9 cellular contexts compared by ENCODE assay signal in the genomic region with DNA sequence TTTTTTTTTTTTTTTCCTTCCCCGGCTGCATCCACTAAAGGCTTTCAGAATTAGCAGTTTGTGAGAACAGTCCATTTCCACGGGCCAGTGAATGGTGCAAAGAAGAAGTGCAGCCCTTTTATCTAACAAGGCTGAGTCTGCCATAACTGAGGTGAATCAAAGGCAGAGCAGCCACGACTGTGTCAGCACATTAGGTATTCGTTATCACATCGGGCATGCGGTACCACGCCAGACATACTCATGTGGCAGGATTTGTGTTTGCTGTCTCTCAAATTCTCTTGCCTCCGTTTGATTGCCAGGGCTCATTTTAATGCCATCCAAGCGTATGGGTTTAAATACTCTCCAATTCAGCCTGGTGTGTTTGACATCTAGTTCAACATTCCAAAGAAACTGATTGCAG. TPM values are rescaled to one million over a fixed set of nuclear protein-coding genes. Genes with fewer than 3 reads are reported as not detected.
"Had no signal": no experiment of that assay in that cellular context is flagged by ENCODE, and none has a peak within 500 bp of the region (broad histone marks: within the 10 kb centered on the region; RNA-seq: fewer than 3 reads in every experiment).

No MANE protein-coding gene starts in this region.

- H3K27ac Mint-ChIP-seq: GM23338, H9, IgD-negative memory B cell had no signal

- H3K9me3 Mint-ChIP-seq: GM23338 had no signal

- H3K27ac ChIP-seq: HL-60 had no signal

- H3K4me3 Mint-ChIP-seq: GM23338, H9, IgD-negative memory B cell had no signal

- H3K27me3 Mint-ChIP-seq: IgD-negative memory B cell had no signal

- ATAC-seq: GM23338, HepG2 had no signal

- H3K4me3 ChIP-seq: GM23338 had no signal

- H3K4me1 Mint-ChIP-seq: IgD-negative memory B cell had no signal

- DNase-seq: H9, HCEC 1CT had no signal

- FAIRE-seq: H1, H54, HepG2 had no signal

RNA-seq across cellular contexts. Expression of gene LRRTM1, which starts 26.5 kb away (rescaled TPM):
- total RNA-seq: HepG2, HT1080 had no signal
- polyA plus RNA-seq: HepG2, IgD-negative memory B cell had no signal
